Comparison of ENCODE assay signal across 24 cellular contexts in genomic region chr11:31375866-31376265, GRCh38. TPM values are rescaled to one million over a fixed set of nuclear protein-coding genes. Genes with fewer than 3 reads are reported as not detected.
"Had no signal": no experiment of that assay in that cellular context is flagged by ENCODE, and none has a peak within 500 bp of the region (broad histone marks: within the 10 kb centered on the region; RNA-seq: fewer than 3 reads in every experiment).

No MANE protein-coding gene starts in this region.

- DNase-seq: activated CD4-positive, alpha-beta T cell treated with anti-CD3 and anti-CD28 coated beads, Interleukin-2, amount 10 ng/mL, durations not matched to agents 7 days and 5 days; activated CD4-positive, CD25-positive, alpha-beta regulatory T cell treated with anti-CD3 and anti-CD28 coated beads, Interleukin-2, amount 50 U/mL, for 72 hours; activated effector memory CD4-positive, alpha-beta T cell treated with Interleukin-2 at 50 U/mL for 16 hours; activated naive CD4-positive, alpha-beta T cell; activated naive CD8-positive, alpha-beta T cell treated with anti-CD3 and anti-CD28 coated beads, Interleukin-2, amount 10 ng/mL, durations not matched to agents 7 days and 5 days; activated T-cell treated with anti-CD3 and anti-CD28 coated beads for 4 hours; adrenal gland; anterior cingulate cortex; cerebellar nuclear complex; IMR-90; Kasumi-1; KBM-7; NCI-H1092; NCI-H1930; NCI-H2171; NCI-H345; NCI-H510A; NCI-H526 treated with DMSO at 0.1 percent for 48 hours; NCI-H82; SIG-M5; T-helper 17 cell; T-helper 9 cell had no signal

- H3K36me3 Mint-ChIP-seq: WTC11 had no signal

- H3K27ac Mint-ChIP-seq: activated CD4-positive, alpha-beta T cell treated with anti-CD3 and anti-CD28 coated beads, Interleukin-2, amount 10 ng/mL, durations not matched to agents 7 days and 5 days; activated naive CD8-positive, alpha-beta T cell treated with anti-CD3 and anti-CD28 coated beads, Interleukin-2, amount 10 ng/mL, durations not matched to agents 7 days and 5 days; T-helper 17 cell; WTC11 had no signal

- H3K9me3 Mint-ChIP-seq: activated naive CD8-positive, alpha-beta T cell treated with anti-CD3 and anti-CD28 coated beads, Interleukin-2, amount 10 ng/mL, durations not matched to agents 7 days and 5 days; WTC11 had no signal

- H3K4me3 Mint-ChIP-seq: activated CD4-positive, alpha-beta T cell treated with anti-CD3 and anti-CD28 coated beads, Interleukin-2, amount 10 ng/mL, durations not matched to agents 7 days and 5 days; activated naive CD8-positive, alpha-beta T cell treated with anti-CD3 and anti-CD28 coated beads, Interleukin-2, amount 10 ng/mL, durations not matched to agents 7 days and 5 days; T-helper 17 cell; WTC11 had no signal

- H3K27me3 Mint-ChIP-seq: activated CD4-positive, alpha-beta T cell treated with anti-CD3 and anti-CD28 coated beads, Interleukin-2, amount 10 ng/mL, durations not matched to agents 7 days and 5 days; activated naive CD8-positive, alpha-beta T cell treated with anti-CD3 and anti-CD28 coated beads, Interleukin-2, amount 10 ng/mL, durations not matched to agents 7 days and 5 days; T-helper 17 cell had no signal

- ATAC-seq: T-helper 17 cell, WTC11 had no signal

RNA-seq across cellular contexts. Expression of gene DCDC1, which starts 6.3 kb away (rescaled TPM):
- total RNA-seq: activated CD4-positive, alpha-beta T cell treated with anti-CD3 and anti-CD28 coated beads, Interleukin-2, amount 10 ng/mL, durations not matched to agents 7 days and 5 days; activated naive CD8-positive, alpha-beta T cell treated with anti-CD3 and anti-CD28 coated beads, Interleukin-2, amount 10 ng/mL, durations not matched to agents 7 days and 5 days; cardiac septum; IMR-90 had no signal
